In genomic region chr1:42684139-42684538, GRCh38 we compare ENCODE assay signal across 8 cellular contexts.
DNase-seq lines count a peak whose midpoint lies in the region; ATAC-seq and TF ChIP-seq lines count a peak whose summit lies in the region.

No MANE protein-coding gene starts in this region.

- peak; percentile 36 for DNase-seq in GM12865 (ENCODE audit: low read depth)
- peak; percentile 32 for DNase-seq in NCI-H510A treated with DMSO at 0.1 percent for 48 hours (lab: John Stamatoyannopoulos, UW)
- no peak for DNase-seq in astrocyte of the spinal cord (ENCODE audit: low read depth, low spot score)
- DNase-seq in effector CD8-positive, alpha-beta T cell (lab: John Stamatoyannopoulos, UW) = no peak
- no peak for DNase-seq in amniotic stem cell (lab: John Stamatoyannopoulos, UW)

- no peaks in the 10 kb centered on the region for H3K27me3 ChIP-seq in mucosa of rectum (ENCODE audit: control insufficient read depth in 2 of 2, insufficient read depth in 2 of 2, low read length in 2 of 2)

- in situ Hi-C loops in astrocyte of the spinal cord (cut with HindIII; ENCODE audit: low sequenced_read_pairs) = no loop called here

- no peaks in the 10 kb centered on the region for H3K9me3 ChIP-seq in mucosa of rectum (ENCODE audit: control insufficient read depth in 2 of 2, low read length in 2 of 2)

- no peak for ATAC-seq in GM18861 (IDR thresholded peaks at IDR 0.05; ENCODE audit: unreplicated experiment)
- ATAC-seq in HG03139 (IDR thresholded peaks at IDR 0.05; ENCODE audit: unreplicated experiment) = no peak

- peak overlapping the region; percentile 86 for H3K4me3 ChIP-seq in GM12865 (ENCODE audit: low read depth, low read length)
- peak overlapping the region; percentile 83 for H3K4me3 ChIP-seq in astrocyte of the spinal cord (ENCODE audit: low read depth, low read length)
- peak overlapping the region; percentile 93 to 94 for H3K4me3 ChIP-seq in mucosa of rectum (ENCODE audit: low read length in 2 of 2)

- peak overlapping the region; percentile 49 to 80 for H3K9ac ChIP-seq in mucosa of rectum (ENCODE audit: low read depth in 1 of 2, low read length in 2 of 2)

- H3K4me1 ChIP-seq in mucosa of rectum (ENCODE audit: control insufficient read depth in 2 of 2, insufficient read depth in 2 of 2, low read length in 2 of 2) = peaks cover 52 to 57% of the 10 kb centered on the region in 2 donors

- H3K36me3 ChIP-seq in mucosa of rectum (ENCODE audit: control insufficient read depth in 2 of 2, insufficient read depth in 2 of 2, low read length in 2 of 2) = peaks cover 0 to 8% of the 10 kb centered on the region in 2 donors

- TF ChIP-seq CTCF in GM12865 (IDR thresholded peaks at IDR 0.05; ENCODE audit: insufficient read depth, low read depth, low read length, missing control alignments) (no peak), astrocyte of the spinal cord (IDR thresholded peaks at IDR 0.05; ENCODE audit: low read depth, low read length) (no peak)

- H3K27ac ChIP-seq in mucosa of rectum (ENCODE audit: low read depth in 2 of 2, low read length in 2 of 2) = no peak overlapping the region

Comparison
In these comparisons a context has a peak if more than half of its experiments do, and no peak if none do; other contexts are left out.
1. DNase-seq: peak in GM12865 (single experiment) and NCI-H510A treated with DMSO at 0.1 percent for 48 hours (single experiment); none in astrocyte of the spinal cord (single experiment), effector CD8-positive, alpha-beta T cell (single experiment) and amniotic stem cell (single experiment).
2. Peak in every context shown above with its lines, with median percentiles within 50 percentile points of each other: H3K4me3 ChIP-seq.